In the genomic region with DNA sequence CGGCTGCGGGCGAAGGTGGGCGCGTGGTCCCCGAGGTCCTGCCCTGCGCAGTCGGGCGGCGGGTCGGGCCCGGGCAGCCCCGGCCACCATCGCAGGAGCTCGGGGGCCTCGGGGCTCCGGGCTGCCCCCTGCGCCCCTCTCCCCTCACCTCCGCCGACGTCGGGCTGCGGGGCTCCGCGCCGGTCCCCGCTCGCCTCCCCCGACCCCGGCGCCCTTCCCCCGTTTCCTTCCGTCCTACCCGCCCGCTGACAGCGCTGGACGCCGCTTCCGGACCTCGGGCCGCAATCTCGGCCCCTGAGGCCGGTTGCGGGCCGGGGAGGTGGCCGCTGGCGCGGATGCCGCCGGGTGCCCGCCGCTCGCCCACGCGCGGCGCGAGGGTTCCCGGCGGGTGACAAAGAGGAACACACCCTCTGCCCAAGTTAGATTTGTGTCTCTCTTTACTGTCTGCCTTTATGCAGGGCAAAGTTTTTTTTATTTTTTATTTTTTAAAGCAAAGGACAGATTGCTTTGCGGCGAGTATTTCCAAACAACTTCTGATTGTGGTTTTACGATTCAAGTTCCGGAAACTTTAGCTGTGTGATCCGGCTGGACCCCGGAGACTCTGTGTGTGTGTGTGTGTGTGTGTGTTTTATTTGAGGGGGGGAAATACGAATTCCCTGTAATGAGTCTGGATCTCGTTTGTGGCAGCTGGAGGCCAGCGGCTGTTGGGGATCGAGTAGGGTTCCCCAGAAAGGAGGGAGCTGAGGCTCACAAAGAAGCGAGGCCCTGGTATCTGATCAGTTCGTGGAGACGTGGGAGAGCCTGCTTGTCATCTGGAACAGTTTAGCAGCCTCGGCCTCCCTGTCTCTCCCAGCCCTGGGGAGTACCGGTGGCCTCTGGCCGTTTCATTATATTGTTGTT, we compare ENCODE assay signal across 8 cellular contexts. TPM values are rescaled to one million over a fixed set of nuclear protein-coding genes. Genes with fewer than 3 reads are reported as not detected.
DNase-seq lines count a peak whose midpoint lies in the region; ATAC-seq and TF ChIP-seq lines count a peak whose summit lies in the region.

No MANE protein-coding gene starts in this region.

- H3K4me3 ChIP-seq in astrocyte of the spinal cord (ENCODE audit: low read depth, low read length), result peak overlapping the region; percentile 64

- peak overlapping the region; percentile 58 to 84 (median 77) for H3K4me3 Mint-ChIP-seq in IgD-negative memory B cell
- H3K4me3 Mint-ChIP-seq in stimulated activated naive B cell treated with anti-CD40 and anti-IgM and Interleukin-4, amounts not matched to agents 10 μg/mL and 1 μg/mL and 100 μg/mL, for 72 hours, result peak overlapping the region; percentile 56 to 72

- DNase-seq in Right ventricle myocardium superior (peak; percentile 50), Right ventricle myocardium inferior (ENCODE audit: missing footprints) (no peak), astrocyte of the spinal cord (ENCODE audit: low read depth, low spot score) (peak; percentile 53), iris pigment epithelial cell (ENCODE audit: low read depth) (peak; percentile 66)
- DNase-seq in stimulated activated naive B cell treated with anti-CD40 and anti-IgM and Interleukin-4, amounts not matched to agents 10 μg/mL and 1 μg/mL and 100 μg/mL, for 72 hours, result no peak
- DNase-seq in stimulated activated CD4-positive, alpha-beta T cell treated with anti-CD3 and anti-CD28 coated beads, Interleukin-12 subunit alpha, Interleukin-12 subunit beta, amount 100 ng/mL, for 4 hours, result no peak

- ATAC-seq in Right ventricle myocardium superior (ENCODE audit: poor library complexity) (peak; percentile 25), Right ventricle myocardium inferior (no peak), GM21737 (IDR thresholded peaks at IDR 0.05; ENCODE audit: unreplicated experiment) (no peak)
- ATAC-seq in stimulated activated naive B cell treated with anti-CD40 and anti-IgM and Interleukin-4, amounts not matched to agents 10 μg/mL and 1 μg/mL and 100 μg/mL, for 72 hours (replicated peaks), result peak in 1 of 2 donors; percentile 22

- no peak overlapping the region for H3K27ac Mint-ChIP-seq in IgD-negative memory B cell
- no peak overlapping the region for H3K27ac Mint-ChIP-seq in stimulated activated naive B cell treated with anti-CD40 and anti-IgM and Interleukin-4, amounts not matched to agents 10 μg/mL and 1 μg/mL and 100 μg/mL, for 72 hours

- no peaks in the 10 kb centered on the region for H3K36me3 Mint-ChIP-seq in IgD-negative memory B cell
- H3K36me3 Mint-ChIP-seq in stimulated activated naive B cell treated with anti-CD40 and anti-IgM and Interleukin-4, amounts not matched to agents 10 μg/mL and 1 μg/mL and 100 μg/mL, for 72 hours, result no peaks in the 10 kb centered on the region

- no peak for TF ChIP-seq CTCF in astrocyte of the spinal cord (IDR thresholded peaks at IDR 0.05; ENCODE audit: low read depth, low read length)

- H3K27me3 Mint-ChIP-seq in IgD-negative memory B cell, result peaks cover 47% of the 10 kb centered on the region
- H3K27me3 Mint-ChIP-seq in stimulated activated naive B cell treated with anti-CD40 and anti-IgM and Interleukin-4, amounts not matched to agents 10 μg/mL and 1 μg/mL and 100 μg/mL, for 72 hours, result peaks cover 62 to 71% of the 10 kb centered on the region in 2 donors

- intact Hi-C loops in Right ventricle myocardium superior (cut with DNase I), result no loop called here
- intact Hi-C loops in Right ventricle myocardium inferior (cut with DNase I), result loop anchor here (10.0 kb wide), 1 partner anchor 261 kb away; no protein-coding TSS in a partner anchor

- H3K4me1 Mint-ChIP-seq in IgD-negative memory B cell, result peaks cover 4 to 12% (median 6%) of the 10 kb centered on the region in 3 donors
- H3K4me1 Mint-ChIP-seq in stimulated activated naive B cell treated with anti-CD40 and anti-IgM and Interleukin-4, amounts not matched to agents 10 μg/mL and 1 μg/mL and 100 μg/mL, for 72 hours, result peaks cover 15 to 22% of the 10 kb centered on the region in 2 donors

- in situ Hi-C loops in astrocyte of the spinal cord (cut with HindIII; ENCODE audit: low sequenced_read_pairs), result no loop called here

- no peaks in the 10 kb centered on the region for H3K9me3 Mint-ChIP-seq in IgD-negative memory B cell
- no peaks in the 10 kb centered on the region for H3K9me3 Mint-ChIP-seq in stimulated activated naive B cell treated with anti-CD40 and anti-IgM and Interleukin-4, amounts not matched to agents 10 μg/mL and 1 μg/mL and 100 μg/mL, for 72 hours

RNA-seq across cellular contexts. Expression of a gene that starts 1.0 kb away (rescaled TPM):
- total RNA-seq in Right ventricle myocardium superior (11.1 TPM), Right ventricle myocardium inferior (14.7 TPM)
- polyA plus RNA-seq in IgD-negative memory B cell, result 0.46 TPM

RNA-seq across cellular contexts. Expression of a gene that starts 33.2 kb away (rescaled TPM):
- total RNA-seq in Right ventricle myocardium superior (not detected), Right ventricle myocardium inferior (not detected)
- polyA plus RNA-seq in IgD-negative memory B cell, result not detected

Comparison
In these comparisons a context has a peak if more than half of its experiments do, and no peak if none do; other contexts are left out.
1. DNase-seq: peak in Right ventricle myocardium superior (single experiment), astrocyte of the spinal cord (single experiment) and iris pigment epithelial cell (single experiment); none in Right ventricle myocardium inferior (single experiment), stimulated activated naive B cell treated with anti-CD40 and anti-IgM and Interleukin-4, amounts not matched to agents 10 μg/mL and 1 μg/mL and 100 μg/mL, for 72 hours (single experiment) and stimulated activated CD4-positive, alpha-beta T cell treated with anti-CD3 and anti-CD28 coated beads, Interleukin-12 subunit alpha, Interleukin-12 subunit beta, amount 100 ng/mL, for 4 hours (single experiment).